Comparison of ENCODE assay signal across 10 cellular contexts in the genomic region with DNA sequence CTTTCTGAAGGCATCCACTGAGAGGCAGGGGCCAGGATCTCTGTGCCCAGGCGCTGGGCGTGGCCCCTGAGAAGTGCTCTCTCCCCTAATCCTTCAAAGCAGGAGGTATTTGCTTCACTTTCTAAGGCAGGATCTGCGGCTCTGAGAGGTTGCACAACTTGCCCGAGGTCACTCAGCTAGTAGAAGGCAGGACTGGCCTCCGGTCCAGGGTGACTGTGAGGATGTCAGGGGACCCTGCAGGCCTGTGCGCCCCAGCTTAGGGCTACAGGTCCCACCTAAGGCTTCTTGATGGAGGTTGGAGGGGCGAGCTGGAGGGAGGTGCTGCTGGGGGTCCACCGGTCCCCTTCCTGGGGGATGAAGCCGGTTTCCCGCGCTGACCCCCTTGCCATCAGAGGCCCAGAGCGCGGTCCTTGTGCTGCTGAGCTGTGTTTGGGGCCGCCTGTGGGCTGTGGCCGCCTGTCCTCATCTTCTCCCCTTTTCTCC. TPM values are rescaled to one million over a fixed set of nuclear protein-coding genes. Genes with fewer than 3 reads are reported as not detected.
DNase-seq lines count a peak whose midpoint lies in the region; ATAC-seq and TF ChIP-seq lines count a peak whose summit lies in the region.
"Had no signal": no experiment of that assay in that cellular context is flagged by ENCODE, and none has a peak within 500 bp of the region (broad histone marks: within the 10 kb centered on the region; RNA-seq: fewer than 3 reads in every experiment).

No MANE protein-coding gene starts in this region.

- no peak for TF ChIP-seq POLR2A in sigmoid colon (IDR thresholded peaks at IDR 0.05)

- H3K4me1 Mint-ChIP-seq in activated B cell treated with CpG ODN at 0.5 μM for 24 hours, result peaks cover 24% of the 10 kb centered on the region
- H3K4me1 Mint-ChIP-seq: central memory CD8-positive, alpha-beta T cell had no signal

- peak overlapping the region; percentile 61 for H3K4me3 ChIP-seq in GM06990 (replicated peaks; ENCODE audit: low read depth, low read length)
- H3K4me3 ChIP-seq in heart right ventricle, result peak overlapping the region in 2 of 10 donors; percentile 6 to 9
- H3K4me3 ChIP-seq in sigmoid colon, result peak overlapping the region in 3 of 4 donors; percentile 19 to 33 (median 25)

- H3K4me1 ChIP-seq in heart right ventricle (peaks cover 20 to 86% (median 46%) of the 10 kb centered on the region in 9 donors), sigmoid colon (peaks cover 0 to 33% (median 23%) of the 10 kb centered on the region in 4 donors)

- ATAC-seq in activated B cell treated with CpG ODN at 0.5 μM for 24 hours (ENCODE audit: low read depth), result no peak
- peak in 2 of 8 donors; percentile 28 to 33 for ATAC-seq in heart right ventricle
- no peak for ATAC-seq in HG03457 (IDR thresholded peaks at IDR 0.05; ENCODE audit: unreplicated experiment)

- H3K36me3 ChIP-seq in GM06990 (ENCODE audit: control insufficient read depth, insufficient read depth, low read length), result no peaks in the 10 kb centered on the region; the same call in 1 of the 2 replicates
- no peaks in the 10 kb centered on the region for H3K36me3 ChIP-seq in heart right ventricle
- H3K36me3 ChIP-seq in sigmoid colon, result no peaks in the 10 kb centered on the region

- no peaks in the 10 kb centered on the region for H3K9me3 ChIP-seq in heart right ventricle
- H3K9me3 ChIP-seq in sigmoid colon, result no peaks in the 10 kb centered on the region

- POLR2A ChIA-PET in activated B cell treated with CpG ODN at 0.5 μM for 24 hours (lab: Charles Lee), result interaction anchor here (2.8 kb wide), 1 partner anchor 10 kb away, joined by 11 read pairs; no protein-coding TSS in a partner anchor

- H3K27me3 ChIP-seq in GM06990 (replicated peaks; ENCODE audit: control insufficient read depth, insufficient read depth, low read length) (no peaks in the 10 kb centered on the region), heart right ventricle (peaks cover 0 to 16% (median 0%) of the 10 kb centered on the region in 7 donors), sigmoid colon (no peaks in the 10 kb centered on the region)

- WGBS in heart right ventricle, 2 donors, result 74 to 77% methylated on average over 14 to 15 of the region's 15 CpGs
- 86 to 88% methylated on average over 15 of the region's 15 CpGs for WGBS in sigmoid colon, 2 donors

- intact Hi-C loops in activated B cell treated with CpG ODN at 0.5 μM for 24 hours (cut with micrococcal nuclease) (no loop called here), heart right ventricle (cut with DNase I) (no loop called here), sigmoid colon (cut with DNase I) (no loop called here)

- no peaks in the 10 kb centered on the region for H3K27me3 Mint-ChIP-seq in activated B cell treated with CpG ODN at 0.5 μM for 24 hours

- CTCF ChIA-PET in activated B cell treated with CpG ODN at 0.5 μM for 24 hours (lab: Charles Lee), result interaction anchor here (0.8 kb wide), 1 partner anchor 513 kb away, joined by 3 read pairs; no protein-coding TSS in a partner anchor

- H3K36me3 Mint-ChIP-seq in activated B cell treated with CpG ODN at 0.5 μM for 24 hours (ENCODE audit: low read depth), result no peaks in the 10 kb centered on the region

- TF ChIP-seq CTCF in GM06990 (IDR thresholded peaks at IDR 0.05; ENCODE audit: insufficient read depth, low read length, poor library complexity, severe bottlenecking) (no peak), activated B cell treated with CpG ODN at 0.5 μM for 24 hours (IDR thresholded peaks at IDR 0.05) (no peak), heart right ventricle (IDR thresholded peaks at IDR 0.05) (no peak), sigmoid colon (IDR thresholded peaks at IDR 0.05) (no peak)

- peak overlapping the region; percentile 58 for H3K4me3 Mint-ChIP-seq in activated B cell treated with CpG ODN at 0.5 μM for 24 hours
- H3K4me3 Mint-ChIP-seq: central memory CD8-positive, alpha-beta T cell had no signal

- peak overlapping the region; percentile 30 to 85 (median 78) for H3K27ac ChIP-seq in heart right ventricle
- H3K27ac ChIP-seq in sigmoid colon, result peak overlapping the region; percentile 58 to 75 (median 67)

- peak overlapping the region; percentile 77 for H3K27ac Mint-ChIP-seq in activated B cell treated with CpG ODN at 0.5 μM for 24 hours

- DNase-seq in GM06990 (ENCODE audit: extremely low read depth, insufficient read length), result no peak
- DNase-seq in activated B cell treated with CpG ODN at 0.5 μM for 24 hours, result no peak
- DNase-seq in heart right ventricle, result no peak
- DNase-seq in sigmoid colon, result no peak
- DNase-seq in NCI-H1417 (lab: John Stamatoyannopoulos, UW), result no peak
- no peak for DNase-seq in NCI-H1092 (lab: John Stamatoyannopoulos, UW)
- DNase-seq in cerebellar cortex (ENCODE audit: low spot score), result no peak
- DNase-seq: NCI-H2029 treated with DMSO at 0.1 percent for 48 hours had no signal

- TF ChIP-seq EP300 in sigmoid colon (IDR thresholded peaks at IDR 0.05), result no peak

- no peaks in the 10 kb centered on the region for H3K9me3 Mint-ChIP-seq in activated B cell treated with CpG ODN at 0.5 μM for 24 hours
- H3K9me3 Mint-ChIP-seq: central memory CD8-positive, alpha-beta T cell had no signal

RNA-seq across cellular contexts. Expression of gene SMIM38, which starts 1.0 kb away (rescaled TPM):
- total RNA-seq in activated B cell treated with CpG ODN at 0.5 μM for 24 hours (2.2 and 2.7 TPM in 2 replicates), heart right ventricle (under 1 TPM in 9 of 10 donors, not detected in 1; 0.11 to 0.56 (median 0.18) TPM), sigmoid colon (1 to 10 TPM; 1.1 to 5.4 (median 2.8) TPM)
- polyA plus RNA-seq in heart right ventricle (under 1 TPM; 0.07 to 0.22 TPM), sigmoid colon (under 1 TPM in 1 of 3 donors, not detected in 2; 0.19 TPM)
